Comparison of ENCODE assay signal across 8 cellular contexts in the genomic region with DNA sequence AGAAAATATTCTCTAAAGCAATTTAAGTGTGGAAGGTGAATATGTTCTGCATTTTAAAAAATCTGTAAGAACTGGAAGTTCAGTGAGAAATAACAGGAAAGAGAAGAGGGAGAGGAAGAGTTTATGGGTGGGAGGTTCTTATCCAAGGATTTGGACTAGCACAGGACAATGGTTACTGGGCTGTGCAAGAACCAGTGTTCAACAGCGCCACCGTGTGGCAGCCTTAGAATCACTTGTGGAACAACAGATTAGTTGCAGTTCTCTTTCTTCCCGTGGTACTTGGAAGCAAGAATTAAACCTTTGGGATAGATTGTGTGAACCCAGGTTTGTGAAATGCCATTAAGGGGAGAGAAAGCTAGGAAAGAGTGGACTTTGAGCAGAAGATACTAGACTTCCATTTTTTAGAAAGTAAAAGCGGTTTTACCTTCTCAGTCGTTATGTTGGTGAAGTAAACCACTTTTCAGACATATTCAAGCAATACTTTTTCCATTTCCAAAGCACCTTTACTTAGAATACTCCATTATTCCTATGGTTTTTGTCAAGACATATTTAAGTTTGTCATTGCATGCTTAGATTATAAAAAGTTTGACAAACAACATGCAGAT.
DNase-seq lines count a peak whose midpoint lies in the region; ATAC-seq, FAIRE-seq and TF ChIP-seq lines count a peak whose summit lies in the region.

No MANE protein-coding gene starts in this region.

- H3K4me2 ChIP-seq in astrocyte (ENCODE audit: low read length) (no peak overlapping the region), neural progenitor cell (no peak overlapping the region)

- H3K9me3 Mint-ChIP-seq in astrocyte (ENCODE audit: unreplicated experiment) (peaks cover 8% of the 10 kb centered on the region), neural progenitor cell (peaks cover 25% of the 10 kb centered on the region)

- H3K4me3 Mint-ChIP-seq in astrocyte (ENCODE audit: unreplicated experiment) (no peak overlapping the region), neural progenitor cell (no peak overlapping the region)

- no peaks in the 10 kb centered on the region for H3K4me1 Mint-ChIP-seq in astrocyte (ENCODE audit: low read depth, unreplicated experiment)
- no peaks in the 10 kb centered on the region for H3K4me1 Mint-ChIP-seq in neural progenitor cell

- no peaks in the 10 kb centered on the region for H3K4me1 ChIP-seq in astrocyte (ENCODE audit: insufficient read depth, low read length)
- peaks cover under 1% of the 10 kb centered on the region for H3K4me1 ChIP-seq in neural progenitor cell

- FAIRE-seq in astrocyte (lab: Jason Lieb, UNC), result no peak

- no peak overlapping the region for H2AFZ ChIP-seq in astrocyte (ENCODE audit: low read depth, low read length)
- no peak overlapping the region for H2AFZ ChIP-seq in neural progenitor cell (replicated peaks)

- H3K4me3 ChIP-seq in MG63, result no peak overlapping the region
- no peak overlapping the region for H3K4me3 ChIP-seq in astrocyte (ENCODE audit: insufficient read depth, low read depth, low read length)
- H3K4me3 ChIP-seq in neural progenitor cell, result no peak overlapping the region

- peak; percentile 50 for TF ChIP-seq CTCF in astrocyte (IDR thresholded peaks at IDR 0.05; ENCODE audit: insufficient read depth, low read depth, low read length)
- peak; percentile 84 for TF ChIP-seq CTCF in neural progenitor cell (IDR thresholded peaks at IDR 0.05)

- no peaks in the 10 kb centered on the region for H3F3A ChIP-seq in neural progenitor cell (ENCODE audit: low read depth)

- H4K20me1 ChIP-seq in astrocyte (ENCODE audit: insufficient read depth, low read length) (no peaks in the 10 kb centered on the region), neural progenitor cell (ENCODE audit: low read depth) (no peaks in the 10 kb centered on the region)

- H3K27ac Mint-ChIP-seq in astrocyte (ENCODE audit: unreplicated experiment) (no peak overlapping the region), neural progenitor cell (no peak overlapping the region)

- no peak overlapping the region for H3K27ac ChIP-seq in astrocyte (ENCODE audit: low read depth, low read length)
- H3K27ac ChIP-seq in neural progenitor cell, result no peak overlapping the region

- no peak for ATAC-seq in HG02938 (IDR thresholded peaks at IDR 0.05; ENCODE audit: unreplicated experiment)

- H3K36me3 Mint-ChIP-seq in astrocyte (ENCODE audit: low read depth, unreplicated experiment), result no peaks in the 10 kb centered on the region
- H3K36me3 Mint-ChIP-seq in neural progenitor cell, result no peaks in the 10 kb centered on the region

- H3K36me3 ChIP-seq in MG63 (no peaks in the 10 kb centered on the region), astrocyte (ENCODE audit: insufficient read depth, low read length) (no peaks in the 10 kb centered on the region), neural progenitor cell (peaks cover 6% of the 10 kb centered on the region)

- H3K79me2 ChIP-seq in astrocyte (ENCODE audit: insufficient read depth, low read length), result no peaks in the 10 kb centered on the region
- no peaks in the 10 kb centered on the region for H3K79me2 ChIP-seq in neural progenitor cell (ENCODE audit: low read depth)

- H3K27me3 ChIP-seq in MG63 (no peaks in the 10 kb centered on the region), astrocyte (ENCODE audit: insufficient read depth, low read length) (no peaks in the 10 kb centered on the region), neural progenitor cell (no peaks in the 10 kb centered on the region)

- H3K27me3 Mint-ChIP-seq in astrocyte (ENCODE audit: low read depth, unreplicated experiment) (no peaks in the 10 kb centered on the region), neural progenitor cell (ENCODE audit: insufficient read depth, low read depth) (no peaks in the 10 kb centered on the region)

- H3K9ac ChIP-seq in astrocyte (ENCODE audit: low read length) (no peak overlapping the region), neural progenitor cell (no peak overlapping the region)

- peak; percentile 78 for DNase-seq in NCI-H82 (lab: John Stamatoyannopoulos, UW)
- DNase-seq in NCI-H82 treated with DMSO at 0.1 percent for 48 hours (lab: John Stamatoyannopoulos, UW; ENCODE audit: unreplicated experiment), result no peak
- peak; percentile 23 for DNase-seq in MG63
- DNase-seq in astrocyte (ENCODE audit: low read depth), result peak; percentile 0
- DNase-seq in neural progenitor cell (ENCODE audit: low spot score), result peak; percentile 76
- no peak for DNase-seq in pons (ENCODE audit: low spot score)
- DNase-seq in ureter (ENCODE audit: low spot score), result no peak

- H3K9me3 ChIP-seq in MG63 (peaks cover 9% of the 10 kb centered on the region; the same call in 1 of the 2 replicates), astrocyte (ENCODE audit: insufficient read depth, low read depth, low read length) (peaks cover 12% of the 10 kb centered on the region), neural progenitor cell (ENCODE audit: low read depth) (peaks cover 8% of the 10 kb centered on the region)

Comparison
In these comparisons a context has a peak if more than half of its experiments do, and no peak if none do; other contexts are left out.
1. DNase-seq: peak in NCI-H82 (single experiment), MG63 (single experiment), astrocyte (single experiment) and neural progenitor cell (single experiment); none in NCI-H82 treated with DMSO at 0.1 percent for 48 hours (single experiment), pons (single experiment) and ureter (single experiment).